Comparison of ENCODE assay signal across 15 cellular contexts in the genomic region with DNA sequence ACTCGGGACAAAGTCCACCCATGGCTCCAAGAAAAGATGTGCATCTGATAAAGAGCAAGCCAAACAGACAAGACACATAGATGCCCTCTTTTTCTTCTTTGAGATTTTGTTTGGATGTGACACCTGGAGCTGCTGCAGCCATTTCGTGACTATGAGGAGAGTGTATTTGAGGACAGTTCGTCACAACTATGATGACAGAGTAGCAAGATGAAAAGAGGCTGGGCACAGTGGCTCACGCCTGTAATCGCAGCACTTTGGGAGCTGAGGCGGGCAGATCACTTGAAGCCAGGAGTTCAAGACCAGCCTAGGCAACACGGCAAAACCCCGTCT. TPM values are rescaled to one million over a fixed set of nuclear protein-coding genes. Genes with fewer than 3 reads are reported as not detected.
DNase-seq lines count a peak whose midpoint lies in the region; ATAC-seq and TF ChIP-seq lines count a peak whose summit lies in the region.
"Had no signal": no experiment of that assay in that cellular context is flagged by ENCODE, and none has a peak within 500 bp of the region (broad histone marks: within the 10 kb centered on the region; RNA-seq: fewer than 3 reads in every experiment).

No MANE protein-coding gene starts in this region.

- no peak for ATAC-seq in PC-3

- peaks cover 4% of the 10 kb centered on the region for H3K9me3 Mint-ChIP-seq in activated T-cell treated with anti-CD3 and anti-CD28 coated beads, Interleukin-2, amount 50 U/mL, for 24 hours

- DNase-seq in PC-3 (no peak), HAP-1 (ENCODE audit: low spot score in 2 of 2) (no peak), AG08395 (ENCODE audit: low spot score) (no peak)
- no peak for DNase-seq in activated T-cell treated with anti-CD3 and anti-CD28 coated beads, Interleukin-2, amount 50 U/mL, for 24 hours
- DNase-seq: activated CD4-positive, alpha-beta T cell treated with anti-CD3 and anti-CD28 coated beads for 1 hour; activated naive CD4-positive, alpha-beta T cell treated with anti-CD3 and anti-CD28 coated beads for 36 hours; BE2C; NCI-H187; NCI-H446 treated with DMSO at 0.1 percent for 48 hours had no signal

- no peaks in the 10 kb centered on the region for H3K79me2 ChIP-seq in PC-3 (ENCODE audit: low read length)

- WGBS in esophagus, 2 donors, result 94% methylated on average over 8 of the region's 8 CpGs

- H3K9me3 ChIP-seq in PC-3 (ENCODE audit: low read length) (no peaks in the 10 kb centered on the region), esophagus (ENCODE audit: control insufficient read depth in 2 of 2, insufficient read depth in 1 of 2, low read depth in 1 of 2, low read length in 1 of 2) (no peaks in the 10 kb centered on the region), HAP-1 (no peaks in the 10 kb centered on the region)
- H3K9me3 ChIP-seq: BE2C, body of pancreas had no signal

- intact Hi-C loops in PC-3 (cut with micrococcal nuclease), result loop anchor here (2.0 kb wide), 1 partner anchor 22 kb away; a partner anchor contains a TSS

- H3F3A ChIP-seq in PC-3 (ENCODE audit: low read length, unreplicated experiment), result no peaks in the 10 kb centered on the region

- no peak for TF ChIP-seq CTCF in C4-2B (conservative IDR thresholded peaks at IDR 0.05)
- no peak for TF ChIP-seq CTCF in PC-3 (conservative IDR thresholded peaks at IDR 0.05; ENCODE audit: low read depth, low read length)

- POLR2A ChIA-PET in PC-3 (lab: Charles Lee; ENCODE audit: unreplicated experiment), result no interaction called here

- peaks cover 18% of the 10 kb centered on the region for H3K27me3 Mint-ChIP-seq in activated T-cell treated with anti-CD3 and anti-CD28 coated beads, Interleukin-2, amount 50 U/mL, for 24 hours

- H3K4me1 ChIP-seq in PC-3 (ENCODE audit: insufficient read depth, low read length) (peaks cover 41% of the 10 kb centered on the region), esophagus (ENCODE audit: control insufficient read depth in 2 of 2, insufficient read depth in 2 of 2, low read length in 1 of 2) (peaks cover 4% of the 10 kb centered on the region in 2 donors), HAP-1 (no peaks in the 10 kb centered on the region)
- H3K4me1 ChIP-seq: BE2C had no signal

- H3K36me3 Mint-ChIP-seq in activated T-cell treated with anti-CD3 and anti-CD28 coated beads, Interleukin-2, amount 50 U/mL, for 24 hours (ENCODE audit: low read depth), result peaks cover 10% of the 10 kb centered on the region

- no peak overlapping the region for H3K27ac Mint-ChIP-seq in activated T-cell treated with anti-CD3 and anti-CD28 coated beads, Interleukin-2, amount 50 U/mL, for 24 hours
- H3K27ac Mint-ChIP-seq: activated naive CD4-positive, alpha-beta T cell treated with anti-CD3 and anti-CD28 coated beads for 36 hours; stimulated activated naive CD8-positive, alpha-beta T cell treated with anti-CD3 and anti-CD28 coated beads, Interleukin-15, Interleukin-2, amounts not matched to agents 100 ng/mL and 50 ng/mL, for 24 hours had no signal

- no peaks in the 10 kb centered on the region for H4K20me1 ChIP-seq in PC-3 (ENCODE audit: low read length)

- no peaks in the 10 kb centered on the region for H3K27me3 ChIP-seq in PC-3 (ENCODE audit: low read length)
- H3K27me3 ChIP-seq in esophagus (ENCODE audit: control insufficient read depth in 1 of 2, insufficient read depth in 2 of 2, low read length in 2 of 2), result no peaks in the 10 kb centered on the region
- H3K27me3 ChIP-seq in HAP-1 (ENCODE audit: low read depth), result no peaks in the 10 kb centered on the region
- H3K27me3 ChIP-seq: BE2C, body of pancreas, SJSA1 had no signal

- CTCF ChIA-PET in PC-3 (lab: Charles Lee), result no interaction called here

- peaks cover 23% of the 10 kb centered on the region for H3K4me1 Mint-ChIP-seq in activated T-cell treated with anti-CD3 and anti-CD28 coated beads, Interleukin-2, amount 50 U/mL, for 24 hours (ENCODE audit: low read depth)

- H3K9ac ChIP-seq in PC-3 (ENCODE audit: low read length), result peak overlapping the region; percentile 52

- H3K9me2 ChIP-seq in PC-3 (replicated peaks; ENCODE audit: low read length), result no peaks in the 10 kb centered on the region

- no TSS peak for BruUV-seq in PC-3 (replicated peaks; lab: Mats Ljungman, UMichigan)

- peaks cover 4% of the 10 kb centered on the region; the same call in 1 of the 2 replicates for H3K36me3 ChIP-seq in PC-3 (ENCODE audit: low read depth, low read length)
- peaks cover 0 to 4% of the 10 kb centered on the region in 2 donors for H3K36me3 ChIP-seq in esophagus (ENCODE audit: control insufficient read depth in 2 of 2, insufficient read depth in 2 of 2, low read length in 1 of 2)
- no peaks in the 10 kb centered on the region for H3K36me3 ChIP-seq in HAP-1 (replicated peaks)

- H3K4me2 ChIP-seq in PC-3 (ENCODE audit: low read length), result peak overlapping the region; percentile 67

- no peak overlapping the region for H2AFZ ChIP-seq in PC-3 (ENCODE audit: low read length)

- H3K4me3 ChIP-seq in PC-3 (ENCODE audit: low read length) (no peak overlapping the region), esophagus (ENCODE audit: low read depth in 1 of 2, low read length in 2 of 2) (no peak overlapping the region), skin epidermis (no peak overlapping the region), HAP-1 (no peak overlapping the region)
- H3K4me3 ChIP-seq: body of pancreas, SJSA1 had no signal

- in situ Hi-C loops in HAP-1 (cut with MboI; ENCODE audit: low sequenced_read_pairs), result no loop called here

- no peak overlapping the region for H3K4me3 Mint-ChIP-seq in activated T-cell treated with anti-CD3 and anti-CD28 coated beads, Interleukin-2, amount 50 U/mL, for 24 hours
- H3K4me3 Mint-ChIP-seq: activated naive CD4-positive, alpha-beta T cell treated with anti-CD3 and anti-CD28 coated beads for 36 hours; stimulated activated naive CD8-positive, alpha-beta T cell treated with anti-CD3 and anti-CD28 coated beads, Interleukin-15, Interleukin-2, amounts not matched to agents 100 ng/mL and 50 ng/mL, for 24 hours had no signal

- H3K27ac ChIP-seq in C4-2B (peak overlapping the region; percentile 78), PC-3 (ENCODE audit: low read length) (peak overlapping the region; percentile 85), esophagus (ENCODE audit: low read depth in 2 of 2, low read length in 1 of 2) (peak overlapping the region; percentile 36 to 85), skin epidermis (peak overlapping the region in 15 of 21 experiments; percentile 3 to 78 (median 65))

RNA-seq across cellular contexts. Expression of a gene that starts 21.5 kb away (rescaled TPM):
- 44.5 and 46.8 TPM in 2 replicates for total RNA-seq in PC-3 (2014; rRNA removed)
- 10 to 100 TPM; 39.0 to 49.9 TPM for polyA plus RNA-seq in esophagus
